8 cellular contexts compared by ENCODE assay signal in genomic region chr17:18261659-18262058, GRCh38. TPM values are rescaled to one million over a fixed set of nuclear protein-coding genes. Genes with fewer than 3 reads are reported as not detected.
A peak's percentile ranks its signal among the peaks of the same experiment; 100 is the strongest.
DNase-seq lines count a peak whose midpoint lies in the region; ATAC-seq and TF ChIP-seq lines count a peak whose summit lies in the region.

No MANE protein-coding gene starts in this region.

- TF ChIP-seq POLR2A in sigmoid colon (IDR thresholded peaks at IDR 0.05) = no peak
- no peak for TF ChIP-seq POLR2A in GM18505 (IDR thresholded peaks at IDR 0.05; ENCODE audit: borderline replicate concordance, extremely low read depth, insufficient read depth, insufficient read length)

- no peak overlapping the region for H3K27ac ChIP-seq in SU-DHL-6 (ENCODE audit: low read depth, low read length)
- peak overlapping the region; percentile 90 to 98 (median 95) for H3K27ac ChIP-seq in sigmoid colon

- WGBS in sigmoid colon, 2 donors = 86 to 88% methylated on average over 3 of the region's 3 CpGs

- TF ChIP-seq EP300 in sigmoid colon (IDR thresholded peaks at IDR 0.05) = no peak

- intact Hi-C loops in sigmoid colon (cut with DNase I) = loop anchor here (2.0 kb wide), 2 partner anchors 37 to 53 kb away; partner anchors contain the start of genes LLGL1, SMCR8 and TOP3A

- H3K79me2 ChIP-seq in SU-DHL-6 (ENCODE audit: insufficient read depth, low read length) = peaks cover 14% of the 10 kb centered on the region; the same call in 1 of the 2 replicates

- H3K4me3 ChIP-seq in GM12864 (ENCODE audit: low read depth, low read length) = peak overlapping the region; percentile 70
- peak overlapping the region; percentile 84 for H3K4me3 ChIP-seq in SU-DHL-6 (ENCODE audit: insufficient read depth, low read length, poor library complexity, severe bottlenecking)
- peak overlapping the region; percentile 81 for H3K4me3 ChIP-seq in fibroblast of pulmonary artery (replicated peaks; ENCODE audit: low read depth, low read length)
- peak overlapping the region in 3 of 4 donors; percentile 83 to 96 (median 92) for H3K4me3 ChIP-seq in sigmoid colon

- peak overlapping the region; percentile 88 for H3K4me2 ChIP-seq in SU-DHL-6 (ENCODE audit: low read depth, low read length, poor library complexity, severe bottlenecking)

- no peaks in the 10 kb centered on the region for H3K9me3 ChIP-seq in SU-DHL-6 (ENCODE audit: insufficient read depth, low read length)
- H3K9me3 ChIP-seq in sigmoid colon = no peaks in the 10 kb centered on the region

- no peaks in the 10 kb centered on the region for H3K27me3 ChIP-seq in SU-DHL-6 (ENCODE audit: low read length)
- H3K27me3 ChIP-seq in sigmoid colon = no peaks in the 10 kb centered on the region

- ATAC-seq in GM18517 (IDR thresholded peaks at IDR 0.05; ENCODE audit: unreplicated experiment) (no peak), GM19351 (IDR thresholded peaks at IDR 0.05; ENCODE audit: unreplicated experiment) (no peak), GM18505 (IDR thresholded peaks at IDR 0.05; ENCODE audit: unreplicated experiment) (no peak)

- no peaks in the 10 kb centered on the region for H4K20me1 ChIP-seq in SU-DHL-6 (ENCODE audit: low read depth, low read length)

- TF ChIP-seq CTCF in GM12864 (IDR thresholded peaks at IDR 0.05; ENCODE audit: low read depth, low read length, missing control alignments) = no peak
- TF ChIP-seq CTCF in SU-DHL-6 (IDR thresholded peaks at IDR 0.05; ENCODE audit: insufficient read depth, low read length, poor library complexity, severe bottlenecking) = no peak
- no peak for TF ChIP-seq CTCF in fibroblast of pulmonary artery (IDR thresholded peaks at IDR 0.05; ENCODE audit: low read length, missing control alignments)
- no peak for TF ChIP-seq CTCF in sigmoid colon (IDR thresholded peaks at IDR 0.05)

- no peak for DNase-seq in GM12864 (ENCODE audit: low read depth)
- no peak for DNase-seq in fibroblast of pulmonary artery (ENCODE audit: low read depth)
- no peak for DNase-seq in sigmoid colon
- DNase-seq in NCI-H1436 treated with DMSO at 0.1 percent for 48 hours (lab: John Stamatoyannopoulos, UW) = no peak

- H3F3A ChIP-seq in SU-DHL-6 (ENCODE audit: insufficient read depth) = peaks cover 6% of the 10 kb centered on the region; the same call in 1 of the 2 replicates

- peaks cover 0 to 46% (median 39%) of the 10 kb centered on the region in 4 donors for H3K4me1 ChIP-seq in sigmoid colon

- H2AFZ ChIP-seq in SU-DHL-6 (ENCODE audit: low read depth, low read length, severe bottlenecking) = no peak overlapping the region

- H3K9me2 ChIP-seq in SU-DHL-6 (replicated peaks; ENCODE audit: insufficient read depth, low read length) = no peaks in the 10 kb centered on the region

- H3K9ac ChIP-seq in SU-DHL-6 (ENCODE audit: low read length) = peak overlapping the region; percentile 79

- H3K36me3 ChIP-seq in SU-DHL-6 (ENCODE audit: low read length) (no peaks in the 10 kb centered on the region), sigmoid colon (peaks cover 26 to 34% (median 29%) of the 10 kb centered on the region in 4 donors)

RNA-seq across cellular contexts. Expression of gene MIEF2, which starts 1.2 kb away (rescaled TPM):
- total RNA-seq in sigmoid colon = 10 to 100 TPM in 3 of 4 donors, 1 to 10 TPM in 1; 8.7 to 14.4 (median 11.7) TPM
- 10 to 100 TPM in 2 of 3 donors, 1 to 10 TPM in 1; 3.7 to 11.4 (median 11.1) TPM for polyA plus RNA-seq in sigmoid colon

RNA-seq across cellular contexts. Expression of gene FLII, which starts 3.1 kb away (rescaled TPM):
- total RNA-seq in sigmoid colon = 100 to 1,000 TPM; 222 to 422 (median 236) TPM
- 100 to 1,000 TPM; 115 to 208 (median 136) TPM for polyA plus RNA-seq in sigmoid colon

RNA-seq across cellular contexts. Expression of gene LLGL1, which starts 36.2 kb away (rescaled TPM):
- total RNA-seq in sigmoid colon = 10 to 100 TPM; 16.8 to 25.2 (median 17.2) TPM
- polyA plus RNA-seq in sigmoid colon = 10 to 100 TPM in 1 of 3 donors, 1 to 10 TPM in 2; 2.8 to 11.2 (median 4.2) TPM

RNA-seq across cellular contexts. Expression of gene TOP3A, which starts 53.1 kb away (rescaled TPM):
- total RNA-seq in sigmoid colon = 10 to 100 TPM; 22.1 to 42.4 (median 26.0) TPM
- 10 to 100 TPM in 1 of 3 donors, 1 to 10 TPM in 2; 5.4 to 21.6 (median 5.5) TPM for polyA plus RNA-seq in sigmoid colon

RNA-seq across cellular contexts. Expression of gene SMCR8, which starts 53.4 kb away (rescaled TPM):
- total RNA-seq in sigmoid colon = 10 to 100 TPM in 3 of 4 donors, 1 to 10 TPM in 1; 9.3 to 12.2 (median 10.6) TPM
- 10 to 100 TPM in 1 of 3 donors, 1 to 10 TPM in 2; 4.2 to 16.6 (median 6.7) TPM for polyA plus RNA-seq in sigmoid colon
